31 cellular contexts compared by ENCODE assay signal in genomic region chr6:46691052-46691451, GRCh38. TPM values are rescaled to one million over a fixed set of nuclear protein-coding genes. Genes with fewer than 3 reads are reported as not detected.
"Had no signal": no experiment of that assay in that cellular context is flagged by ENCODE, and none has a peak within 500 bp of the region (broad histone marks: within the 10 kb centered on the region; RNA-seq: fewer than 3 reads in every experiment).

No MANE protein-coding gene starts in this region.

- ATAC-seq: natural killer cell; psoas muscle; right cardiac atrium; sciatic nerve; stimulated activated effector memory CD8-positive, alpha-beta T cell treated with anti-CD3 and anti-CD28 coated beads, Interleukin-12 subunit alpha, Interleukin-12 subunit beta, amount 100 ng/mL, for 72 hours; stimulated activated naive B cell treated with anti-CD40 and anti-IgM and Interleukin-4, amounts not matched to agents 10 μg/mL and 1 μg/mL and 100 μg/mL, for 72 hours had no signal

- DNase-seq: natural killer cell; occipital lobe; ovary; posterior cingulate gyrus; psoas muscle; right cardiac atrium; stimulated activated CD4-positive, alpha-beta T cell treated with anti-CD3 and anti-CD28 coated beads, Interleukin-15, amount 100 ng/mL, for 24 hours; stimulated activated CD4-positive, alpha-beta T cell treated with anti-CD3 and anti-CD28 coated beads, Interleukin-2, amount 100 ng/mL, for 24 hours; stimulated activated CD4-positive, alpha-beta T cell treated with anti-CD3 and anti-CD28 coated beads, Interleukin-2, amount 100 ng/mL, for 48 hours; stimulated activated CD4-positive, alpha-beta T cell treated with anti-CD3 and anti-CD28 coated beads, Interleukin-4, amount 100 ng/mL, for 24 hours; stimulated activated naive B cell treated with anti-CD40 and anti-IgM and Interleukin-4, amounts not matched to agents 10 μg/mL and 1 μg/mL and 100 μg/mL, for 72 hours; stimulated activated naive CD4-positive, alpha-beta T cell treated with Interleukin-2 at 50 U/mL for 16 hours; stomach; thyroid gland; trophoblast cell; upper lobe of left lung had no signal

- H2AFZ ChIP-seq: neural progenitor cell, parathyroid adenoma had no signal

- H3K27me3 ChIP-seq: neural progenitor cell, ovary, stomach, thyroid gland, tibial nerve, upper lobe of left lung, vagina had no signal

- H3K4me3 ChIP-seq: neural progenitor cell, ovary, psoas muscle, skin epidermis, stomach, thoracic aorta, thyroid gland, tibial nerve, upper lobe of left lung, vagina had no signal

- H3K9me3 ChIP-seq: ovary, psoas muscle, thoracic aorta, thyroid gland, upper lobe of left lung, vagina had no signal

- H3K4me1 ChIP-seq: neural progenitor cell, parathyroid adenoma, psoas muscle, stomach, thyroid gland, tibial nerve, upper lobe of left lung, vagina had no signal

- H3K79me2 ChIP-seq: parathyroid adenoma had no signal

- H3K27ac ChIP-seq: neural progenitor cell, ovary, parathyroid adenoma, psoas muscle, skin epidermis, stomach, thoracic aorta, thyroid gland, tibial nerve, upper lobe of left lung, vagina had no signal

- H3K4me2 ChIP-seq: neural progenitor cell had no signal

- H3K36me3 ChIP-seq: neural progenitor cell, ovary, stomach, thoracic aorta, thyroid gland, tibial nerve, upper lobe of left lung, vagina had no signal

- FAIRE-seq: urothelium cell line had no signal

- H3K9ac ChIP-seq: neural progenitor cell, parathyroid adenoma had no signal

RNA-seq across cellular contexts. Expression of gene TDRD6, which starts 3.4 kb away (rescaled TPM):
- total RNA-seq: natural killer cell had no signal

RNA-seq across cellular contexts. Expression of gene CYP39A1, which starts 38.4 kb away (rescaled TPM):
- total RNA-seq: natural killer cell had no signal

RNA-seq across cellular contexts. Expression of gene PLA2G7, which starts 44.1 kb away (rescaled TPM):
- total RNA-seq: vagina had no signal

RNA-seq across cellular contexts. Expression of gene ANKRD66, which starts 55.7 kb away (rescaled TPM):
- total RNA-seq: natural killer cell, osteoblast, progenitor cell of endocrine pancreas, psoas muscle, renal cortical epithelial cell, right cardiac atrium, sciatic nerve, subcutaneous adipose tissue, thoracic aorta, thyroid gland, tibial nerve, ureter, vagina had no signal
- polyA plus RNA-seq: neural cell, ovary, psoas muscle, right cardiac atrium, stomach had no signal
